Comparison of ENCODE assay signal across 13 cellular contexts in genomic region chr6:163579880-163580295, GRCh38.
DNase-seq lines count a peak whose midpoint lies in the region; ATAC-seq, FAIRE-seq and TF ChIP-seq lines count a peak whose summit lies in the region.
"Had no signal": no experiment of that assay in that cellular context is flagged by ENCODE, and none has a peak within 500 bp of the region (broad histone marks: within the 10 kb centered on the region; RNA-seq: fewer than 3 reads in every experiment).

No MANE protein-coding gene starts in this region.

- no peak overlapping the region for H3K27ac ChIP-seq in mammary epithelial cell (ENCODE audit: insufficient read depth, low read depth, low read length)
- no peak overlapping the region for H3K27ac ChIP-seq in kidney (ENCODE audit: low read depth in 2 of 2, low read length in 2 of 2)
- H3K27ac ChIP-seq in CD8-positive, alpha-beta T cell (ENCODE audit: low read depth, low read length), result no peak overlapping the region

- no peaks in the 10 kb centered on the region for H3K27me3 Mint-ChIP-seq in type B pancreatic cell
- H3K27me3 Mint-ChIP-seq in CD8-positive, alpha-beta T cell (ENCODE audit: low read depth), result no peaks in the 10 kb centered on the region

- no TSS peak for BruUV-seq in mammary epithelial cell (replicated peaks; lab: Mats Ljungman, UMichigan)

- no peaks in the 10 kb centered on the region for H3K27me3 ChIP-seq in mammary epithelial cell (ENCODE audit: insufficient read depth, low read length)
- no peaks in the 10 kb centered on the region for H3K27me3 ChIP-seq in CD8-positive, alpha-beta T cell (ENCODE audit: insufficient read depth, low read length)

- dilution Hi-C loops in mammary epithelial cell (cut with HindIII; ENCODE audit: low sequenced_read_pairs), result no loop called here

- H2AFZ ChIP-seq in mammary epithelial cell (ENCODE audit: low read depth, low read length), result no peak overlapping the region

- no peaks in the 10 kb centered on the region for H3K36me3 ChIP-seq in mammary epithelial cell (ENCODE audit: insufficient read depth, low read length)
- no peaks in the 10 kb centered on the region for H3K36me3 ChIP-seq in kidney (ENCODE audit: control insufficient read depth in 1 of 2, insufficient read depth in 2 of 2, low read length in 2 of 2)
- H3K36me3 ChIP-seq in CD8-positive, alpha-beta T cell (ENCODE audit: insufficient read depth, low read length), result no peaks in the 10 kb centered on the region

- no peak overlapping the region for H3K4me3 Mint-ChIP-seq in type B pancreatic cell
- H3K4me3 Mint-ChIP-seq in CD8-positive, alpha-beta T cell, result no peak overlapping the region
- H3K4me3 Mint-ChIP-seq: nephron progenitor cell; stimulated activated naive CD8-positive, alpha-beta T cell treated with anti-CD3 and anti-CD28 coated beads, Interleukin-15, Interleukin-2, amounts not matched to agents 100 ng/mL and 50 ng/mL, for 24 hours had no signal

- no peak overlapping the region for H3K4me2 ChIP-seq in mammary epithelial cell (ENCODE audit: insufficient read depth, low read depth, low read length)

- intact Hi-C loops in mammary epithelial cell (cut with micrococcal nuclease), result no loop called here
- intact Hi-C loops in kidney (cut with DNase I), result no loop called here
- intact Hi-C loops in CD8-positive, alpha-beta T cell (cut with DNase I, micrococcal nuclease), result no loop called here

- in situ Hi-C loops in mammary epithelial cell (cut with MboI; ENCODE audit: low sequenced_read_pairs in 2 of 2), result no loop called here

- no peak overlapping the region for H3K9ac ChIP-seq in mammary epithelial cell (ENCODE audit: insufficient read depth, low read length)
- H3K9ac ChIP-seq in kidney (ENCODE audit: low read length in 2 of 2), result no peak overlapping the region

- H3K9me3 Mint-ChIP-seq in type B pancreatic cell, result no peaks in the 10 kb centered on the region
- no peaks in the 10 kb centered on the region for H3K9me3 Mint-ChIP-seq in CD8-positive, alpha-beta T cell
- H3K9me3 Mint-ChIP-seq: nephron progenitor cell; stimulated activated naive CD8-positive, alpha-beta T cell treated with anti-CD3 and anti-CD28 coated beads, Interleukin-15, Interleukin-2, amounts not matched to agents 100 ng/mL and 50 ng/mL, for 24 hours had no signal

- H3K9me3 ChIP-seq in mammary epithelial cell (replicated peaks; ENCODE audit: insufficient read depth, low read length), result no peaks in the 10 kb centered on the region
- no peaks in the 10 kb centered on the region for H3K9me3 ChIP-seq in kidney (ENCODE audit: control insufficient read depth in 1 of 2, low read length in 2 of 2)
- no peaks in the 10 kb centered on the region for H3K9me3 ChIP-seq in CD8-positive, alpha-beta T cell (ENCODE audit: low read length)

- ATAC-seq in CD8-positive, alpha-beta T cell, result no peak

- no peaks in the 10 kb centered on the region for H4K20me1 ChIP-seq in mammary epithelial cell (ENCODE audit: insufficient read depth, low read length)

- H3K27ac Mint-ChIP-seq in type B pancreatic cell, result no peak overlapping the region
- H3K27ac Mint-ChIP-seq in CD8-positive, alpha-beta T cell, result no peak overlapping the region
- H3K27ac Mint-ChIP-seq: nephron progenitor cell; stimulated activated naive CD8-positive, alpha-beta T cell treated with anti-CD3 and anti-CD28 coated beads, Interleukin-15, Interleukin-2, amounts not matched to agents 100 ng/mL and 50 ng/mL, for 24 hours had no signal

- H3K4me3 ChIP-seq in mammary epithelial cell (replicated peaks in 1 of 3; ENCODE audit: insufficient read depth in 1 of 3, low read depth in 2 of 3, low read length in 3 of 3) (no peak overlapping the region), kidney (ENCODE audit: low read length in 2 of 2) (no peak overlapping the region)
- H3K4me3 ChIP-seq in CD8-positive, alpha-beta T cell (ENCODE audit: low read depth, low read length), result no peak overlapping the region

- CTCF ChIA-PET in mammary epithelial cell (lab: Charles Lee; ENCODE audit: low non-redundant PET), result interaction anchor here (0.6 kb wide), 1 partner anchor 151 kb away, joined by 3 read pairs; no protein-coding TSS in a partner anchor
- CTCF ChIA-PET in CD8-positive, alpha-beta T cell (lab: Charles Lee), result no interaction called here

- POLR2A ChIA-PET in CD8-positive, alpha-beta T cell (lab: Charles Lee), result no interaction called here

- FAIRE-seq in kidney (lab: Jason Lieb, UNC), result no peak
- FAIRE-seq: H54 had no signal

- H3K36me3 Mint-ChIP-seq in type B pancreatic cell, result peaks cover 7% of the 10 kb centered on the region
- no peaks in the 10 kb centered on the region for H3K36me3 Mint-ChIP-seq in CD8-positive, alpha-beta T cell

- WGBS in mammary epithelial cell (ENCODE audit: low coverage, missing lambda C conversion rate), result 19% methylated on average over 4 of the region's 4 CpGs

- H3K4me1 ChIP-seq in mammary epithelial cell (ENCODE audit: insufficient read depth, low read length) (no peaks in the 10 kb centered on the region), kidney (ENCODE audit: control insufficient read depth in 1 of 2, insufficient read depth in 1 of 2, low read depth in 1 of 2, low read length in 2 of 2) (no peaks in the 10 kb centered on the region)
- H3K4me1 ChIP-seq in CD8-positive, alpha-beta T cell (ENCODE audit: insufficient read depth, low read length), result no peaks in the 10 kb centered on the region

- DNase-seq in NCI-H748 (lab: John Stamatoyannopoulos, UW; ENCODE audit: unreplicated experiment) (peak; percentile 23), NCI-H748 treated with DMSO at 0.1 percent for 48 hours (lab: John Stamatoyannopoulos, UW) (no peak), mammary epithelial cell (peak; percentile 20), kidney (no peak), type B pancreatic cell (ENCODE audit: extremely low spot score, unreplicated experiment) (no peak), NCI-H187 (lab: John Stamatoyannopoulos, UW) (no peak)
- no peak for DNase-seq in activated CD8-positive, alpha-beta memory T cell treated with anti-CD3 and anti-CD28 coated beads, Interleukin-2, amount 50 U/mL, for 48 hours
- no peak for DNase-seq in CD8-positive, alpha-beta T cell
- DNase-seq: activated T-cell treated with anti-CD3 and anti-CD28 coated beads for 4 hours, MM.1S, nephron progenitor cell had no signal

- TF ChIP-seq CTCF in mammary epithelial cell (conservative IDR thresholded peaks at IDR 0.05 in 1 of 2, IDR thresholded peaks at IDR 0.05 in 1 of 2; ENCODE audit: extremely low read depth in 1 of 2, insufficient read depth in 1 of 2, low read depth in 1 of 2, low read length in 2 of 2), result peak in 1 of 2 donors; percentile 45
- peak; percentile 5 for TF ChIP-seq CTCF in kidney (IDR thresholded peaks at IDR 0.05; ENCODE audit: borderline replicate concordance, extremely low read depth, insufficient read depth)
- TF ChIP-seq CTCF in type B pancreatic cell (conservative IDR thresholded peaks at IDR 0.05), result peak; percentile 1
- no peak for TF ChIP-seq CTCF in CD8-positive, alpha-beta T cell (IDR thresholded peaks at IDR 0.05)

- no peaks in the 10 kb centered on the region for H3K79me2 ChIP-seq in mammary epithelial cell (ENCODE audit: insufficient read depth, low read length)

- H3K4me1 Mint-ChIP-seq in type B pancreatic cell (ENCODE audit: unreplicated experiment), result peaks cover 21% of the 10 kb centered on the region
- H3K4me1 Mint-ChIP-seq in CD8-positive, alpha-beta T cell (ENCODE audit: low read depth), result no peaks in the 10 kb centered on the region

Comparison
In these comparisons a context has a peak if more than half of its experiments do, and no peak if none do; other contexts are left out.
1. DNase-seq: peak in NCI-H748 (single experiment) and mammary epithelial cell (single experiment); none in NCI-H748 treated with DMSO at 0.1 percent for 48 hours (single experiment), kidney (single experiment), type B pancreatic cell (single experiment), activated CD8-positive, alpha-beta memory T cell treated with anti-CD3 and anti-CD28 coated beads, Interleukin-2, amount 50 U/mL, for 48 hours (single experiment), CD8-positive, alpha-beta T cell (0 of 7) and NCI-H187 (0 of 2).